Comparison of ENCODE assay signal across 28 cellular contexts in genomic region chr5:38375423-38375822, GRCh38.
"Had no signal": no experiment of that assay in that cellular context is flagged by ENCODE, and none has a peak within 500 bp of the region (broad histone marks: within the 10 kb centered on the region; RNA-seq: fewer than 3 reads in every experiment).

No MANE protein-coding gene starts in this region.

- H3K36me3 Mint-ChIP-seq: immature natural killer cell; naive thymus-derived CD4-positive, alpha-beta T cell; natural killer cell treated with Interleukin-12 subunit alpha and Interleukin-12 subunit beta and Interleukin-15 and Interleukin-18, amount 100 ng/mL, for 72 hours; stimulated activated memory B cell treated with anti-CD40 and anti-IgM and Interleukin-4, amounts not matched to agents 10 μg/mL and 1 μg/mL and 100 μg/mL, for 72 hours had no signal

- ATAC-seq: mucosa of descending colon; naive thymus-derived CD4-positive, alpha-beta T cell; natural killer cell treated with Interleukin-12 subunit alpha and Interleukin-12 subunit beta and Interleukin-15 and Interleukin-18, amount 100 ng/mL, for 72 hours; right lobe of liver; stimulated activated memory B cell treated with anti-CD40 and anti-IgM and Interleukin-4, amounts not matched to agents 10 μg/mL and 1 μg/mL and 100 μg/mL, for 72 hours; stimulated activated naive CD8-positive, alpha-beta T cell treated with anti-CD3 and anti-CD28 coated beads, Interleukin-15, amount 100 ng/mL, for 72 hours had no signal

- H3K36me3 ChIP-seq: left ventricle myocardium inferior, neutrophil, ovary, right atrium auricular region, right lobe of liver, tibial nerve, uterus had no signal

- H3K4me1 ChIP-seq: right atrium auricular region, right lobe of liver, tibial nerve, uterus had no signal

- H3K4me3 ChIP-seq: left ventricle myocardium inferior, lung, mucosa of descending colon, ovary, right atrium auricular region, right lobe of liver, smooth muscle cell, tibial nerve, uterus had no signal

- H3K27me3 ChIP-seq: ovary, right atrium auricular region, right lobe of liver, tibial nerve, uterus had no signal

- H3K4me1 Mint-ChIP-seq: immature natural killer cell; stimulated activated memory B cell treated with anti-CD40 and anti-IgM and Interleukin-4, amounts not matched to agents 10 μg/mL and 1 μg/mL and 100 μg/mL, for 72 hours had no signal

- DNase-seq: hypothalamus; immature natural killer cell; kidney; left ventricle myocardium inferior; midbrain; mucosa of descending colon; naive thymus-derived CD4-positive, alpha-beta T cell; occipital lobe; ovary; right lobe of liver; stimulated activated CD4-positive, alpha-beta T cell treated with anti-CD3 and anti-CD28 coated beads, Interleukin-1b, Interleukin-23, amount 100 ng/mL, for 48 hours; stimulated activated CD4-positive, alpha-beta T cell treated with anti-CD3 and anti-CD28 coated beads, Interleukin-2, amount 100 ng/mL, for 48 hours; stimulated activated CD4-positive, alpha-beta T cell treated with anti-CD3 and anti-CD28 coated beads, Interleukin-4, amount 100 ng/mL, for 4 hours; stimulated activated CD8-positive, alpha-beta memory T cell treated with anti-CD3 and anti-CD28 coated beads, Interleukin-4, amount 100 ng/mL, for 48 hours; stimulated activated naive CD4-positive, alpha-beta T cell treated with Interleukin-2 at 50 U/mL for 16 hours; stimulated activated naive CD8-positive, alpha-beta T cell treated with anti-CD3 and anti-CD28 coated beads, Interleukin-15, amount 100 ng/mL, for 72 hours; substantia nigra; uterus had no signal

- H3K4me3 Mint-ChIP-seq: immature natural killer cell; natural killer cell treated with Interleukin-12 subunit alpha and Interleukin-12 subunit beta and Interleukin-15 and Interleukin-18, amount 100 ng/mL, for 72 hours; neural crest cell; stimulated activated memory B cell treated with anti-CD40 and anti-IgM and Interleukin-4, amounts not matched to agents 10 μg/mL and 1 μg/mL and 100 μg/mL, for 72 hours; stimulated activated naive CD8-positive, alpha-beta T cell treated with anti-CD3 and anti-CD28 coated beads, Interleukin-15, amount 100 ng/mL, for 72 hours; type B pancreatic cell had no signal

- H3K4me2 ChIP-seq: smooth muscle cell had no signal

- H3K27ac ChIP-seq: neutrophil, ovary, right atrium auricular region, right lobe of liver, tibial nerve, uterus had no signal

- H3K9me3 Mint-ChIP-seq: naive thymus-derived CD4-positive, alpha-beta T cell; natural killer cell treated with Interleukin-12 subunit alpha and Interleukin-12 subunit beta and Interleukin-15 and Interleukin-18, amount 100 ng/mL, for 72 hours; neural crest cell; stimulated activated memory B cell treated with anti-CD40 and anti-IgM and Interleukin-4, amounts not matched to agents 10 μg/mL and 1 μg/mL and 100 μg/mL, for 72 hours; stimulated activated naive CD8-positive, alpha-beta T cell treated with anti-CD3 and anti-CD28 coated beads, Interleukin-15, amount 100 ng/mL, for 72 hours; type B pancreatic cell had no signal

- H3K9me3 ChIP-seq: left ventricle myocardium inferior, mucosa of descending colon, neutrophil, ovary, right atrium auricular region, right lobe of liver, tibial nerve, uterus had no signal

- H3K27ac Mint-ChIP-seq: immature natural killer cell; natural killer cell treated with Interleukin-12 subunit alpha and Interleukin-12 subunit beta and Interleukin-15 and Interleukin-18, amount 100 ng/mL, for 72 hours; progenitor cell of endocrine pancreas; stimulated activated memory B cell treated with anti-CD40 and anti-IgM and Interleukin-4, amounts not matched to agents 10 μg/mL and 1 μg/mL and 100 μg/mL, for 72 hours; stimulated activated naive CD8-positive, alpha-beta T cell treated with anti-CD3 and anti-CD28 coated beads, Interleukin-15, amount 100 ng/mL, for 72 hours had no signal
